In the genomic region with DNA sequence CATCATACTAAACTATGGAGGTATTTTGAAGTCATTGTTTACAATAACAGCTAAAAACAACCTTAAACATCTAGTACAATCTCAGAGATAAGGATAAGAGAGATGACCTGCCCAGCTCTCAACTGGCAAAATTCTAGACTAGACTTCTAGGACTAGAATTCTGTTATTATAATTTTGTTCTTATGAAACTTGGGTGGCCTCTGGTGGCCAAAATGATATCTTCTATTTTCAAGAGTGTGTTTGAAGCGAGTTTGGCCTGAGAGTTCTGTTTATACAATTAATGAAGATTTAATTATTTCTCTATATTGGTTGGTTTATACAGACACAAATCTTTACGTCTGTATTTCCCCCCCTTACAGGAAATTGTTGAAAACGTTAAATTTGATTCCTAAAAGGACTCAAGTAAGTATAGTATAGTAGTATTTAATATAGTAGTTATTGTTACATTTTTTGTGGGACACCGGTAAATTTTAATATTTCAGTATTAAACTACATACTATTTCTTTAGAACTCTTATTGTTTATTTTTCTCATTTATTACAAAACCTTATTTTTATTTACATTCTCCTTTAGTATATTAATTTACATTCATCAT, we compare ENCODE assay signal across 8 cellular contexts. TPM values are rescaled to one million over a fixed set of nuclear protein-coding genes. Genes with fewer than 3 reads are reported as not detected.
DNase-seq lines count a peak whose midpoint lies in the region; ATAC-seq and TF ChIP-seq lines count a peak whose summit lies in the region.

No MANE protein-coding gene starts in this region.

- CTCF ChIA-PET in IMR-90 (lab: Yijun Ruan, JAX) (interaction anchor here (0.5 to 1.3 kb wide), 4 partner anchors 40 to 205 kb away, joined by 3 read pairs; no protein-coding TSS in a partner anchor), Panc1 (lab: Charles Lee) (interaction anchor here (0.6 to 0.8 kb wide), 5 partner anchors 93 to 203 kb away, joined by 3 read pairs; no protein-coding TSS in a partner anchor)

- H2AFZ ChIP-seq in IMR-90 (replicated peaks; ENCODE audit: low read length, poor library complexity) (no peak overlapping the region), mesenchymal stem cell (ENCODE audit: low read depth, low read length) (no peak overlapping the region)

- H3K4me2 ChIP-seq in IMR-90 (ENCODE audit: low read depth, low read length) (no peak overlapping the region), mesenchymal stem cell (ENCODE audit: low read length, poor library complexity, severe bottlenecking) (no peak overlapping the region)

- TF ChIP-seq POLR2A in IMR-90 (IDR thresholded peaks at IDR 0.05; ENCODE audit: low read depth, low read length) (no peak), lower leg skin (IDR thresholded peaks at IDR 0.05) (no peak)

- H2BK5ac ChIP-seq in IMR-90 (ENCODE audit: low read depth, low read length, poor library complexity, severe bottlenecking) (no peak overlapping the region), mesenchymal stem cell (ENCODE audit: low read depth, low read length, poor library complexity, severe bottlenecking) (no peak overlapping the region)

- peak; percentile 63 for TF ChIP-seq CTCF in IMR-90 (conservative IDR thresholded peaks at IDR 0.05; ENCODE audit: low read depth, low read length)
- peak; percentile 72; the same call in 1 of the 2 replicates for TF ChIP-seq CTCF in Panc1 (IDR thresholded peaks at IDR 0.05)
- no peak for TF ChIP-seq CTCF in lower leg skin (IDR thresholded peaks at IDR 0.05)

- no peak overlapping the region for H3K4ac ChIP-seq in IMR-90 (ENCODE audit: low read depth, low read length)
- no peak overlapping the region for H3K4ac ChIP-seq in mesenchymal stem cell (ENCODE audit: low read depth in 1 of 2, low read length in 2 of 2)

- no peaks in the 10 kb centered on the region for H3K9me3 ChIP-seq in IMR-90 (ENCODE audit: control insufficient read depth, insufficient read depth, low read length)
- H3K9me3 ChIP-seq in Panc1 (ENCODE audit: control insufficient read depth, insufficient read depth, low read depth, low read length), result no peaks in the 10 kb centered on the region
- no peaks in the 10 kb centered on the region for H3K9me3 ChIP-seq in mesenchymal stem cell (ENCODE audit: control insufficient read depth, low read length)

- 0 out of 2 replicates have a peak, but pooled peaks cover 1% of the 10 kb centered on the region for H3K4me1 ChIP-seq in IMR-90 (ENCODE audit: control insufficient read depth, insufficient read depth, low read length)
- H3K4me1 ChIP-seq in Panc1 (ENCODE audit: control insufficient read depth, insufficient read depth, low read length), result peaks cover 7% of the 10 kb centered on the region
- H3K4me1 ChIP-seq in mesenchymal stem cell (ENCODE audit: control insufficient read depth, insufficient read depth, low read depth, low read length), result peaks cover 5% of the 10 kb centered on the region

- DNase-seq in SIG-M5 treated with dmso at 0.1 percent for 504 hours (lab: John Stamatoyannopoulos, UW; ENCODE audit: unreplicated experiment) (peak; percentile 65), SIG-M5 (lab: John Stamatoyannopoulos, UW) (no peak), IMR-90 (peak; percentile 51), Panc1 (ENCODE audit: low read depth, low spot score) (no peak), dermis blood vessel endothelial cell (peak; percentile 73), mesenchymal stem cell (peak; percentile 61), lower leg skin (ENCODE audit: low spot score in 2 of 2) (no peak)

- H4K20me1 ChIP-seq in IMR-90 (ENCODE audit: insufficient read depth, low read length), result peaks cover 22% of the 10 kb centered on the region; the same call in 1 of the 2 replicates

- H4K91ac ChIP-seq in IMR-90 (ENCODE audit: insufficient read depth, low read depth, low read length), result no peak overlapping the region
- H4K91ac ChIP-seq in mesenchymal stem cell (ENCODE audit: low read length), result no peak overlapping the region

- no peak overlapping the region for H3K23ac ChIP-seq in IMR-90 (ENCODE audit: low read depth, low read length)
- H3K23ac ChIP-seq in mesenchymal stem cell (ENCODE audit: low read length in 2 of 2), result no peak overlapping the region

- H3K27me3 ChIP-seq in IMR-90 (ENCODE audit: control insufficient read depth, insufficient read depth, low read length) (no peaks in the 10 kb centered on the region), Panc1 (ENCODE audit: control insufficient read depth, insufficient read depth, low read length) (no peaks in the 10 kb centered on the region), mesenchymal stem cell (ENCODE audit: control insufficient read depth in 1 of 2, insufficient read depth in 1 of 2, low read length in 2 of 2) (no peaks in the 10 kb centered on the region)

- H3K27ac ChIP-seq in IMR-90 (ENCODE audit: insufficient read depth, low read length), result no peak overlapping the region
- no peak overlapping the region for H3K27ac ChIP-seq in Panc1 (ENCODE audit: low read length)
- H3K27ac ChIP-seq in mesenchymal stem cell (ENCODE audit: low read length, poor library complexity, severe bottlenecking), result no peak overlapping the region

- no peak overlapping the region for H3K9ac ChIP-seq in IMR-90 (ENCODE audit: low read depth, low read length)
- no peak overlapping the region for H3K9ac ChIP-seq in mesenchymal stem cell (ENCODE audit: low read length)

- no peak overlapping the region for H4K8ac ChIP-seq in IMR-90 (ENCODE audit: low read depth in 2 of 2, low read length in 2 of 2)
- no peak overlapping the region for H4K8ac ChIP-seq in mesenchymal stem cell (ENCODE audit: low read length)

- H2AK9ac ChIP-seq in IMR-90 (replicated peaks; ENCODE audit: low read depth, low read length, poor library complexity), result no peak overlapping the region

- no peak overlapping the region for H2BK20ac ChIP-seq in IMR-90 (ENCODE audit: low read depth, low read length)

- no peak overlapping the region for H4K5ac ChIP-seq in IMR-90 (ENCODE audit: low read depth, low read length)

- H3K9me1 ChIP-seq in IMR-90 (ENCODE audit: insufficient read depth, low read length), result 0 out of 2 replicates have a peak, but pooled peaks cover 3% of the 10 kb centered on the region

- POLR2A ChIA-PET in IMR-90 (lab: Charles Lee; ENCODE audit: unreplicated experiment) (no interaction called here), Panc1 (lab: Charles Lee) (no interaction called here)

- H2AK5ac ChIP-seq in IMR-90 (ENCODE audit: low read depth, low read length) (no peak overlapping the region), mesenchymal stem cell (ENCODE audit: low read length, severe bottlenecking) (no peak overlapping the region)

- dilution Hi-C loops in IMR-90 (cut with HindIII; ENCODE audit: low sequenced_read_pairs, unreplicated experiment), result no loop called here

- in situ Hi-C loops in IMR-90 (cut with MboI; ENCODE audit: low sequenced_read_pairs) (loop anchor here (25.0 kb wide), 1 partner anchor 955 kb away; no protein-coding TSS in a partner anchor), Panc1 (cut with HindIII; ENCODE audit: low pct_unique_long_range_greater_than_20kb, low sequenced_read_pairs) (no loop called here)

- H3K14ac ChIP-seq in IMR-90 (replicated peaks; ENCODE audit: low read depth, low read length), result no peak overlapping the region
- no peak overlapping the region for H3K14ac ChIP-seq in mesenchymal stem cell (ENCODE audit: low read length in 2 of 2)

- BruUV-seq in IMR-90 (replicated peaks; lab: Mats Ljungman, UMichigan) (no TSS peak), Panc1 (replicated peaks; lab: Mats Ljungman, UMichigan) (no TSS peak)

- no peak overlapping the region for H2BK120ac ChIP-seq in IMR-90 (ENCODE audit: low read depth, low read length)
- H2BK120ac ChIP-seq in mesenchymal stem cell (ENCODE audit: low read depth, low read length), result no peak overlapping the region

- no peak overlapping the region for H3K56ac ChIP-seq in IMR-90 (ENCODE audit: extremely low read depth, insufficient read depth, low read length)

- H3K36me3 ChIP-seq in IMR-90 (ENCODE audit: control insufficient read depth, insufficient read depth, low read length), result peaks cover 7% of the 10 kb centered on the region
- peaks cover 7% of the 10 kb centered on the region; the same call in 1 of the 2 replicates for H3K36me3 ChIP-seq in Panc1 (ENCODE audit: control insufficient read depth, insufficient read depth, low read length)
- peaks cover 4 to 12% of the 10 kb centered on the region in 2 experiments for H3K36me3 ChIP-seq in mesenchymal stem cell (ENCODE audit: control insufficient read depth in 1 of 2, insufficient read depth in 2 of 2, low read depth in 1 of 2, low read length in 2 of 2)

- peak; percentile 66 for ATAC-seq in GM21390 (IDR thresholded peaks at IDR 0.05; ENCODE audit: unreplicated experiment)
- peak; percentile 85 for ATAC-seq in IMR-90 (ENCODE audit: low read depth)
- ATAC-seq in Panc1, result peak; percentile 86

- no CpG with 5 or more reads among the region's 4 CpGs for WGBS in IMR-90 (ENCODE audit: extremely low coverage in 2 of 2, insufficient read length in 1 of 2), 2 experiments
- WGBS in mesenchymal stem cell, result no CpG with 5 or more reads among the region's 4 CpGs
- WGBS in lower leg skin, 2 donors, result 33 to 38% methylated on average over 4 of the region's 4 CpGs

- H2BK15ac ChIP-seq in IMR-90 (ENCODE audit: low read depth, low read length), result no peak overlapping the region
- no peak overlapping the region for H2BK15ac ChIP-seq in mesenchymal stem cell (ENCODE audit: low read depth, poor library complexity, severe bottlenecking)

- TF ChIP-seq RAD21 in IMR-90 (IDR thresholded peaks at IDR 0.05; ENCODE audit: low read length), result peak; percentile 66

- H2BK12ac ChIP-seq in mesenchymal stem cell (ENCODE audit: low read length in 2 of 2), result no peak overlapping the region

- peaks cover 9 to 30% of the 10 kb centered on the region in 2 experiments; a peak in 3 of 4 replicates for H3K79me1 ChIP-seq in IMR-90 (ENCODE audit: low read depth in 1 of 2, low read length in 2 of 2)
- H3K79me1 ChIP-seq in mesenchymal stem cell (replicated peaks; ENCODE audit: low read length, poor library complexity, severe bottlenecking), result peaks cover 3% of the 10 kb centered on the region

- H3K18ac ChIP-seq in IMR-90 (ENCODE audit: low read depth, low read length) (no peak overlapping the region), mesenchymal stem cell (ENCODE audit: low read depth in 1 of 2, low read length in 2 of 2) (no peak overlapping the region)

- H3K4me3 ChIP-seq in IMR-90 (ENCODE audit: insufficient read depth, low read depth, low read length), result no peak overlapping the region
- no peak overlapping the region for H3K4me3 ChIP-seq in Panc1 (ENCODE audit: low read depth in 2 of 2, low read length in 2 of 2)
- H3K4me3 ChIP-seq in mesenchymal stem cell (ENCODE audit: insufficient read depth in 1 of 2, low read depth in 1 of 2, low read length in 2 of 2), result no peak overlapping the region
- H3K4me3 ChIP-seq in lower leg skin (ENCODE audit: low read depth, poor library complexity, severe bottlenecking), result no peak overlapping the region

- intact Hi-C loops in IMR-90 (cut with micrococcal nuclease), result loop anchor here (1.0 to 10.0 kb wide), 4 partner anchors 203 to 1386 kb away; no protein-coding TSS in a partner anchor
- intact Hi-C loops in Panc1 (cut with micrococcal nuclease; ENCODE audit: unreplicated experiment), result loop anchor here (5.0 kb wide), 2 partner anchors 185 to 205 kb away; no protein-coding TSS in a partner anchor
- intact Hi-C loops in lower leg skin (cut with DNase I; ENCODE audit: low total_unique reads), result loop anchor here (5.0 kb wide), 1 partner anchor 200 kb away; no protein-coding TSS in a partner anchor

RNA-seq across cellular contexts. Expression of gene PPHLN1, which starts 6.4 kb away (rescaled TPM):
- total RNA-seq in IMR-90 (2012; rRNA removed) (50.7 and 96.9 TPM in 2 replicates), Panc1 (2021; ENCODE audit: unreplicated experiment) (56.5 TPM), dermis blood vessel endothelial cell (99.5 and 101 TPM in 2 replicates), lower leg skin (10 to 100 TPM; 39.5 to 45.5 (median 41.7) TPM)
- polyA plus RNA-seq in IMR-90 (2012; rRNA removed), result 51.5 and 54.3 TPM in 2 replicates
- 6.7 and 14.3 TPM in 2 replicates for polyA plus RNA-seq in IMR-90 (2012; cell fraction: cytosol; rRNA removed)
- 8.4 and 58.6 TPM in 2 replicates for polyA plus RNA-seq in IMR-90 (2012; cell fraction: nucleus; rRNA removed; ENCODE audit: low replicate concordance)
- 31.2 TPM for polyA plus RNA-seq in Panc1 (2012; ENCODE audit: insufficient read length)
- polyA plus RNA-seq in mesenchymal stem cell (2013, experiment 1 of 2), result 69.3 TPM
- polyA plus RNA-seq in mesenchymal stem cell (2013, experiment 2 of 2), result 69.4 TPM

RNA-seq across cellular contexts. Expression of gene ZCRB1, which starts 6.5 kb away (rescaled TPM):
- 28.1 and 33.1 TPM in 2 replicates for total RNA-seq in IMR-90 (2012; rRNA removed)
- polyA plus RNA-seq in IMR-90 (2012; rRNA removed), result 19.7 and 29.2 TPM in 2 replicates
- 11.2 and 12.5 TPM in 2 replicates for polyA plus RNA-seq in IMR-90 (2012; cell fraction: cytosol; rRNA removed)
- 5.1 and 14.3 TPM in 2 replicates for polyA plus RNA-seq in IMR-90 (2012; cell fraction: nucleus; rRNA removed; ENCODE audit: low replicate concordance)
- 68.8 TPM for total RNA-seq in Panc1 (2021; ENCODE audit: unreplicated experiment)
- polyA plus RNA-seq in Panc1 (2012; ENCODE audit: insufficient read length), result 72.6 TPM
- 22.1 and 33.4 TPM in 2 replicates for total RNA-seq in dermis blood vessel endothelial cell
- 120 TPM for polyA plus RNA-seq in mesenchymal stem cell (2013, experiment 1 of 2)
- 121 TPM for polyA plus RNA-seq in mesenchymal stem cell (2013, experiment 2 of 2)
- total RNA-seq in lower leg skin, result 10 to 100 TPM; 17.0 to 28.9 (median 20.7) TPM

Comparison
In these comparisons a context has a peak if more than half of its experiments do, and no peak if none do; other contexts are left out.
1. DNase-seq: peak in SIG-M5 treated with dmso at 0.1 percent for 504 hours (single experiment), IMR-90 (single experiment), dermis blood vessel endothelial cell (single experiment) and mesenchymal stem cell (single experiment); none in SIG-M5 (single experiment), Panc1 (single experiment) and lower leg skin (0 of 2).
2. CTCF ChIP-seq: peak in IMR-90 (single experiment) and Panc1 (single experiment); none in lower leg skin (0 of 3).
3. Peak in every context shown above with its lines, with median percentiles within 50 percentile points of each other: ATAC-seq.